In the genomic region with DNA sequence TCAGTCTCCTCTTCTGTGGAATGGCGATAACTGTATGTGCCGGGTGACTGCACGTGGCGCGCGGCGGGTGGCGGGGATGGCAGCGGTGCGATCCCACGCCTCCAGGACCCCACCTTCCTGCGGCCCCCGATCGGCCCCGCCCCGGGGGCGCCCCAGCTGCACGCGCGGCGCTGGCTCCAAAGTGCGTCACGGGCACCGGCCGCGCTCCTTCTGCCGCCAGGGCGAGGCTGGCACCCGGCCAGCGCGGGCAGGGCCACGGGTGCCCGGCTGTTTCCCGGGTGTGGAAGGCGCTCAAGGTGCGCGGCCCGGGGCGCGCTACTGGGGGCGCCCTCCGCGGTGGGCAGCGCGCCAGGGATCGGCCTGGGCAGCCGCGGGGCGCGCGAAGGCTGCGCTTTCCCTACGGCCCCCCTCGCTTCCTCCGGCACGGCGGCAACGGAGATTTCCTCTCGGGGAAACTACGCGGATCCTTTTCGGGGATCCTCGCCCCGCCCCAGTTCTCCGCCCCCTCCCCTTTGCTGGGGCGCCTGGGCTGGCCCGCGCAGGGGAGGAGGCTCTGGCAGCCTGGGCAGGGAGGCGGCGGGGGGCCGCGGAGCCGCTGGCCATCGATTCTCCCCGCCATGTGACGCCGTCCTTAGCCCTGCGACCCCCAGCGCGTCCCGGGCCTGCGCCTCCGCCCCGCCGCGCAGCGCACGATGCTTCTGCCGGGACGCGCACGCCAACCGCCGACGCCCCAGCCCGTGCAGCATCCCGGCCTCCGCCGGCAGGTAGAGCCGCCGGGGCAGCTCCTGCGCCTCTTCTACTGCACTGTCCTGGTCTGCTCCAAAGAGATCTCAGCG, we compare ENCODE assay signal across 8 cellular contexts. TPM values are rescaled to one million over a fixed set of nuclear protein-coding genes. Genes with fewer than 3 reads are reported as not detected.
DNase-seq lines count a peak whose midpoint lies in the region; ATAC-seq and TF ChIP-seq lines count a peak whose summit lies in the region.

A gene with protein sequence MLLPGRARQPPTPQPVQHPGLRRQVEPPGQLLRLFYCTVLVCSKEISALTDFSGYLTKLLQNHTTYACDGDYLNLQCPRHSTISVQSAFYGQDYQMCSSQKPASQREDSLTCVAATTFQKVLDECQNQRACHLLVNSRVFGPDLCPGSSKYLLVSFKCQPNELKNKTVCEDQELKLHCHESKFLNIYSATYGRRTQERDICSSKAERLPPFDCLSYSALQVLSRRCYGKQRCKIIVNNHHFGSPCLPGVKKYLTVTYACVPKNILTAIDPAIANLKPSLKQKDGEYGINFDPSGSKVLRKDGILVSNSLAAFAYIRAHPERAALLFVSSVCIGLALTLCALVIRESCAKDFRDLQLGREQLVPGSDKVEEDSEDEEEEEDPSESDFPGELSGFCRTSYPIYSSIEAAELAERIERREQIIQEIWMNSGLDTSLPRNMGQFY (plus strand): TSS at position 545 of the 836 bp plus-strand sequence. CDS start 148 bp downstream, at position 693.

- H3K27me3 ChIP-seq in heart left ventricle (no peaks in the 10 kb centered on the region), tibial nerve (no peaks in the 10 kb centered on the region)

- no peaks in the 10 kb centered on the region for H3K9me3 Mint-ChIP-seq in HFFc6
- H3K9me3 Mint-ChIP-seq in T-helper 1 cell treated with Interleukin-12 subunit alpha and Interleukin-12 subunit beta and Interleukin-4 antibody, amounts not matched to agents 30 μg/mL and 1 μg/mL, for 36 hours, result no peaks in the 10 kb centered on the region

- intact Hi-C loops in heart left ventricle (cut with DNase I) (loop anchor here (2.0 to 10.0 kb wide), 11 partner anchors 40 to 200 kb away; a partner anchor contains a TSS), posterior cingulate gyrus (cut with DNase I) (loop anchor here (10.0 kb wide), 1 partner anchor 72 kb away; no protein-coding TSS in a partner anchor)

- TF ChIP-seq EP300 in tibial nerve (IDR thresholded peaks at IDR 0.05), result peak; percentile 26 to 36

- peaks cover 0 to 4% (median 0%) of the 10 kb centered on the region in 9 donors for H3K36me3 ChIP-seq in heart left ventricle
- H3K36me3 ChIP-seq in tibial nerve, result no peaks in the 10 kb centered on the region

- peak; percentile 41 for TF ChIP-seq CTCF in HFFc6 (IDR thresholded peaks at IDR 0.05)
- TF ChIP-seq CTCF in heart left ventricle (IDR thresholded peaks at IDR 0.05), result peak in 8 of 12 donors; percentile 9 to 51 (median 28)
- peak in 3 of 5 experiments; percentile 40 to 83 (median 76) for TF ChIP-seq CTCF in tibial nerve (IDR thresholded peaks at IDR 0.05)
- no peak for TF ChIP-seq CTCF in GM20000 (IDR thresholded peaks at IDR 0.05; ENCODE audit: extremely low read depth, missing control alignments)

- no peak for DNase-seq in HFFc6
- peak; percentile 75 to 86 (median 82) for DNase-seq in heart left ventricle
- peak in 9 of 10 donors; percentile 36 to 92 (median 50) for DNase-seq in posterior cingulate gyrus
- peak; percentile 49 for DNase-seq in tibial nerve (ENCODE audit: low spot score in 2 of 2)
- no peak for DNase-seq in GM20000 (ENCODE audit: low spot score)

- H3K27me3 Mint-ChIP-seq in HFFc6 (ENCODE audit: insufficient read depth), result peaks cover 2% of the 10 kb centered on the region; the same call in 1 of the 2 replicates
- H3K27me3 Mint-ChIP-seq in T-helper 1 cell treated with Interleukin-12 subunit alpha and Interleukin-12 subunit beta and Interleukin-4 antibody, amounts not matched to agents 30 μg/mL and 1 μg/mL, for 36 hours (ENCODE audit: low read depth), result peaks cover 5% of the 10 kb centered on the region

- peak within 1 kb of the TSS; percentile 86 for H3K27ac Mint-ChIP-seq in HFFc6
- peak within 1 kb of the TSS; percentile 86 for H3K27ac Mint-ChIP-seq in T-helper 1 cell treated with Interleukin-12 subunit alpha and Interleukin-12 subunit beta and Interleukin-4 antibody, amounts not matched to agents 30 μg/mL and 1 μg/mL, for 36 hours

- H3K4me1 ChIP-seq in heart left ventricle (peaks cover 12 to 64% (median 39%) of the 10 kb centered on the region in 12 donors), tibial nerve (peaks cover 0 to 61% (median 25%) of the 10 kb centered on the region in 4 donors)

- TF ChIP-seq POLR2A in heart left ventricle (IDR thresholded peaks at IDR 0.05) (peak in 1 of 2 donors; percentile 33), tibial nerve (IDR thresholded peaks at IDR 0.05) (peak; percentile 50 to 70)

- H3K27ac ChIP-seq in adipose tissue (ENCODE audit: low read depth, low read length) (peak within 1 kb of the TSS; percentile 96), heart left ventricle (peak within 1 kb of the TSS; percentile 94 to 100 (median 99)), tibial nerve (peak within 1 kb of the TSS; percentile 91 to 99 (median 99))

- WGBS in adipose tissue, 3 donors, result 1 to 2% (median 1%) methylated on average over 75 to 103 of the region's 103 CpGs
- WGBS in heart left ventricle, 4 donors, result 0 to 1% (median 0%) methylated on average over 13 to 103 of the region's 103 CpGs
- WGBS in tibial nerve, 2 donors, result 0 to 3% methylated on average over 13 to 32 of the region's 103 CpGs

- H3K9me3 ChIP-seq in heart left ventricle (no peaks in the 10 kb centered on the region), tibial nerve (no peaks in the 10 kb centered on the region)

- H3K4me3 Mint-ChIP-seq in HFFc6, result peak within 1 kb of the TSS; percentile 93
- peak within 1 kb of the TSS; percentile 91 for H3K4me3 Mint-ChIP-seq in T-helper 1 cell treated with Interleukin-12 subunit alpha and Interleukin-12 subunit beta and Interleukin-4 antibody, amounts not matched to agents 30 μg/mL and 1 μg/mL, for 36 hours

- peak; percentile 29 to 78 (median 60) for ATAC-seq in heart left ventricle
- ATAC-seq in GM18861 (IDR thresholded peaks at IDR 0.05; ENCODE audit: unreplicated experiment), result no peak

- peaks cover 41% of the 10 kb centered on the region for H3K4me1 Mint-ChIP-seq in HFFc6 (ENCODE audit: low read depth)
- peaks cover 17% of the 10 kb centered on the region for H3K4me1 Mint-ChIP-seq in T-helper 1 cell treated with Interleukin-12 subunit alpha and Interleukin-12 subunit beta and Interleukin-4 antibody, amounts not matched to agents 30 μg/mL and 1 μg/mL, for 36 hours (ENCODE audit: low read depth)

- H3K36me3 Mint-ChIP-seq in HFFc6 (ENCODE audit: low read depth), result no peaks in the 10 kb centered on the region
- no peaks in the 10 kb centered on the region for H3K36me3 Mint-ChIP-seq in T-helper 1 cell treated with Interleukin-12 subunit alpha and Interleukin-12 subunit beta and Interleukin-4 antibody, amounts not matched to agents 30 μg/mL and 1 μg/mL, for 36 hours (ENCODE audit: low read depth)

- peak within 1 kb of the TSS; percentile 36 to 95 (median 76) for H3K4me3 ChIP-seq in heart left ventricle
- H3K4me3 ChIP-seq in tibial nerve, result peak within 1 kb of the TSS; percentile 66 to 97 (median 81)

RNA-seq across cellular contexts. Expression of the gene that starts here (rescaled TPM):
- 10 to 100 TPM in 4 of 6 experiments, 1 to 10 TPM in 2; 2.7 to 13.8 (median 11.3) TPM for total RNA-seq in HFFc6 (2021; fragmentation: NEBNext Ultra II Directional; extraction: Animal tissue kit (Norgen Biotek cat#: 25700))
- polyA plus RNA-seq in adipose tissue (10 to 100 TPM in 2 of 3 donors, 1 to 10 TPM in 1; 7.7 to 59.7 (median 46.8) TPM), heart left ventricle (10 to 100 TPM; 17.3 to 22.8 TPM)
- total RNA-seq in heart left ventricle (10 to 100 TPM; 10.1 to 44.4 (median 19.7) TPM), tibial nerve (10 to 100 TPM; 72.6 to 85.9 (median 75.6) TPM)

Comparison
In these comparisons a context has a peak if more than half of its experiments do, and no peak if none do; other contexts are left out.
1. DNase-seq: peak in heart left ventricle (5 of 5), posterior cingulate gyrus (9 of 10) and tibial nerve (2 of 2); none in HFFc6 (single experiment) and GM20000 (single experiment).
2. Peak in every context shown above with its lines, with median percentiles within 50 percentile points of each other: H3K27ac ChIP-seq.